In the genomic region with DNA sequence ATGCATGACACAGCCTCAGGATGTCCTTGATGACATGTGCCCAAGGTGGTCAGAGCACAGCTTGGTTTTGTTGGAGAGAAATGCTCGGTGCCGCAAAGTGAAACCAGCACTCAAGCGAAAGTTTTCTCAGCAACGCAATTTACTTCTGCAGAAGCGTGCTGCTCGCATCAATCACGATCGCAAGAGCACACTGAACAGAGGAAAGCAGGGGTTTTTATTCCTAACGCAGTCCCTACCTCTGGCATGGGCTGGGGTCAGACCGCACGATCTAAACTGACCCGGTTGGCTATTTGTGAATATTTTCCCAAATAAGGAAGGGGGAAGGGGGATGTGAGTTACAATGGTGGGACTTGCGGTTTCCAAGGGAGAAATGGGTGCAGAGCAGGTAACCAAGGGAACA, we compare ENCODE assay signal across 8 cellular contexts. TPM values are rescaled to one million over a fixed set of nuclear protein-coding genes. Genes with fewer than 3 reads are reported as not detected.
DNase-seq lines count a peak whose midpoint lies in the region; ATAC-seq and TF ChIP-seq lines count a peak whose summit lies in the region.

No MANE protein-coding gene starts in this region.

- intact Hi-C loops in sigmoid colon (cut with DNase I), result loop anchor here (1.0 to 10.0 kb wide), 4 partner anchors 27 to 540 kb away; a partner anchor contains a TSS
- intact Hi-C loops in transverse colon (cut with DNase I; ENCODE audit: low total_unique reads), result no loop called here

- no peak overlapping the region for H3K4me2 ChIP-seq in SK-N-SH
- H3K4me2 ChIP-seq in OCI-LY3 (ENCODE audit: low read length), result peak overlapping the region; percentile 74

- ATAC-seq in SK-N-SH treated with all-trans-retinoic acid at 6 μM for 48 hours, result no peak
- ATAC-seq in GM21423 (IDR thresholded peaks at IDR 0.05; ENCODE audit: unreplicated experiment), result no peak
- no peak for ATAC-seq in GM21528 (IDR thresholded peaks at IDR 0.05; ENCODE audit: low FRiP score, unreplicated experiment)

- no peak for TF ChIP-seq EP300 in SK-N-SH (IDR thresholded peaks at IDR 0.05; ENCODE audit: borderline replicate concordance in 1 of 2, low read depth in 1 of 2, low read length in 1 of 2)
- TF ChIP-seq EP300 in sigmoid colon (IDR thresholded peaks at IDR 0.05), result no peak
- TF ChIP-seq EP300 in transverse colon (IDR thresholded peaks at IDR 0.05; ENCODE audit: low read depth), result no peak

- CTCF ChIA-PET in SK-N-SH (lab: Yijun Ruan, JAX), result no interaction called here

- peak overlapping the region; percentile 67 for H2AFZ ChIP-seq in SK-N-SH (ENCODE audit: low read depth)
- no peak overlapping the region for H2AFZ ChIP-seq in OCI-LY3 (ENCODE audit: low read depth, low read length)

- TF ChIP-seq CTCF in SK-N-SH (IDR thresholded peaks at IDR 0.05) (no peak), OCI-LY3 (IDR thresholded peaks at IDR 0.05; ENCODE audit: low read depth, low read length) (no peak), fibroblast of the aortic adventitia (IDR thresholded peaks at IDR 0.05; ENCODE audit: insufficient read depth, low read length) (no peak), sigmoid colon (IDR thresholded peaks at IDR 0.05) (no peak), transverse colon (IDR thresholded peaks at IDR 0.05) (no peak)

- H3K36me3 ChIP-seq in SK-N-SH (replicated peaks in 1 of 2; ENCODE audit: control insufficient read depth in 1 of 2, insufficient read depth in 2 of 2, low read length in 1 of 2) (peaks cover 26 to 32% of the 10 kb centered on the region in 2 experiments), OCI-LY3 (replicated peaks; ENCODE audit: low read depth, low read length) (peaks cover 31% of the 10 kb centered on the region), sigmoid colon (peaks cover 10 to 22% (median 20%) of the 10 kb centered on the region in 4 donors), transverse colon (peaks cover 0 to 22% (median 11%) of the 10 kb centered on the region in 4 donors)

- H3K79me2 ChIP-seq in SK-N-SH (ENCODE audit: insufficient read depth), result peaks cover 40% of the 10 kb centered on the region
- peaks cover 34% of the 10 kb centered on the region for H3K79me2 ChIP-seq in OCI-LY3 (ENCODE audit: low read length)

- H3K4me3 ChIP-seq in SK-N-SH (ENCODE audit: low read depth in 2 of 2, low read length in 1 of 2), result no peak overlapping the region; a peak in 1 of 4 replicates
- peak overlapping the region; percentile 89; the same call in 1 of the 2 replicates for H3K4me3 ChIP-seq in OCI-LY3 (ENCODE audit: low read length)
- H3K4me3 ChIP-seq in fibroblast of the aortic adventitia (ENCODE audit: low read depth, low read length), result peak overlapping the region; percentile 28
- H3K4me3 ChIP-seq in sigmoid colon, result peak overlapping the region; percentile 76 to 91 (median 84)
- peak overlapping the region in 1 of 4 donors; percentile 94 for H3K4me3 ChIP-seq in transverse colon

- no peaks in the 10 kb centered on the region for H3K9me2 ChIP-seq in SK-N-SH

- WGBS in SK-N-SH (ENCODE audit: low lambda C conversion rate), result 98% methylated on average over 13 of the region's 13 CpGs
- 87 to 92% methylated on average over 13 of the region's 13 CpGs for WGBS in sigmoid colon, 2 donors
- 87 to 100% methylated on average over 5 to 13 of the region's 13 CpGs for WGBS in transverse colon (ENCODE audit: low coverage in 1 of 2), 2 donors

- TF ChIP-seq POLR2A in sigmoid colon (IDR thresholded peaks at IDR 0.05), result no peak
- no peak for TF ChIP-seq POLR2A in transverse colon (IDR thresholded peaks at IDR 0.05)

- POLR2A ChIA-PET in SK-N-SH (lab: Yijun Ruan, JAX), result interaction anchor here (0.7 kb wide), 1 partner anchor 173 kb away, joined by 3 read pairs; a partner anchor contains a TSS

- TF ChIP-seq RAD21 in SK-N-SH (IDR thresholded peaks at IDR 0.05; ENCODE audit: low read length), result no peak

- peaks cover 5 to 8% of the 10 kb centered on the region in 2 experiments; a peak in 3 of 4 replicates for H3K4me1 ChIP-seq in SK-N-SH (ENCODE audit: control insufficient read depth in 1 of 2, insufficient read depth in 2 of 2, low read depth in 1 of 2, low read length in 1 of 2)
- peaks cover 4% of the 10 kb centered on the region; the same call in 1 of the 2 replicates for H3K4me1 ChIP-seq in OCI-LY3 (ENCODE audit: low read length)
- H3K4me1 ChIP-seq in sigmoid colon, result peaks cover 0 to 22% (median 18%) of the 10 kb centered on the region in 4 donors
- H3K4me1 ChIP-seq in transverse colon, result peaks cover 5 to 17% (median 8%) of the 10 kb centered on the region in 4 donors

- H3K9me3 ChIP-seq in SK-N-SH (peaks cover 13% of the 10 kb centered on the region; the same call in 1 of the 2 replicates), OCI-LY3 (ENCODE audit: insufficient read depth, low read length) (peaks cover 25% of the 10 kb centered on the region), sigmoid colon (peaks cover 0 to 13% (median 0%) of the 10 kb centered on the region in 4 donors), transverse colon (peaks cover 6 to 18% of the 10 kb centered on the region in 2 donors)

- H4K20me1 ChIP-seq in SK-N-SH (ENCODE audit: insufficient read depth), result no peaks in the 10 kb centered on the region
- H4K20me1 ChIP-seq in OCI-LY3 (ENCODE audit: insufficient read depth, low read length), result no peaks in the 10 kb centered on the region

- in situ Hi-C loops in transverse colon (cut with MboI; ENCODE audit: low pct_ligation_motif_present in 1 of 4, low pct_unique_long_range_greater_than_20kb in 1 of 4, low sequenced_read_pairs in 3 of 4), result no loop called here

- H3K27me3 ChIP-seq in SK-N-SH (ENCODE audit: insufficient read depth) (no peaks in the 10 kb centered on the region), OCI-LY3 (ENCODE audit: low read depth, low read length) (no peaks in the 10 kb centered on the region), sigmoid colon (no peaks in the 10 kb centered on the region), transverse colon (no peaks in the 10 kb centered on the region)

- DNase-seq in SK-N-SH, result no peak
- no peak for DNase-seq in fibroblast of the aortic adventitia (ENCODE audit: low read depth)
- DNase-seq in sigmoid colon, result no peak
- no peak for DNase-seq in transverse colon

- H3K9ac ChIP-seq in SK-N-SH, result no peak overlapping the region
- H3K9ac ChIP-seq in OCI-LY3 (ENCODE audit: low read length), result no peak overlapping the region

- H3F3A ChIP-seq in SK-N-SH (replicated peaks; ENCODE audit: insufficient read depth), result peaks cover 8% of the 10 kb centered on the region

- H3K27ac ChIP-seq in SK-N-SH (ENCODE audit: low read depth in 2 of 2, low read length in 1 of 2), result no peak overlapping the region
- H3K27ac ChIP-seq in OCI-LY3 (ENCODE audit: low read length), result no peak overlapping the region
- H3K27ac ChIP-seq in sigmoid colon, result peak overlapping the region in 3 of 4 donors; percentile 87 to 93 (median 88)
- peak overlapping the region in 2 of 4 donors; percentile 91 to 92 for H3K27ac ChIP-seq in transverse colon

TF ChIP-seq in SK-N-SH, 30 proteins besides CTCF, POLR2A, EP300 and RAD21 (continues in another document):
- TF ChIP-seq POLR2AphosphoS5 (IDR thresholded peaks at IDR 0.05; ENCODE audit: low read depth, low read length), result no peak
- no peak for TF ChIP-seq FOXM1 (IDR thresholded peaks at IDR 0.05; ENCODE audit: low read depth)

TF ChIP-seq in SK-N-SH treated with all-trans-retinoic acid at 6 μM for 48 hours, 23 proteins besides CTCF, POLR2A, EP300 and RAD21:
- TF ChIP-seq RARB (CRISPR knock-in tag; IDR thresholded peaks at IDR 0.05) (no peak), TOX (CRISPR knock-in tag; IDR thresholded peaks at IDR 0.05; ENCODE audit: borderline replicate concordance) (no peak), TCF4 (CRISPR knock-in tag; IDR thresholded peaks at IDR 0.05; ENCODE audit: borderline replicate concordance) (no peak), ESRRG (CRISPR knock-in tag; IDR thresholded peaks at IDR 0.05) (no peak), PPARA (CRISPR knock-in tag; IDR thresholded peaks at IDR 0.05; ENCODE audit: borderline replicate concordance) (no peak), ISL1 (CRISPR knock-in tag; IDR thresholded peaks at IDR 0.05) (no peak), ZFP3 (CRISPR knock-in tag; IDR thresholded peaks at IDR 0.05) (no peak)
- TF ChIP-seq, protein P1, sequence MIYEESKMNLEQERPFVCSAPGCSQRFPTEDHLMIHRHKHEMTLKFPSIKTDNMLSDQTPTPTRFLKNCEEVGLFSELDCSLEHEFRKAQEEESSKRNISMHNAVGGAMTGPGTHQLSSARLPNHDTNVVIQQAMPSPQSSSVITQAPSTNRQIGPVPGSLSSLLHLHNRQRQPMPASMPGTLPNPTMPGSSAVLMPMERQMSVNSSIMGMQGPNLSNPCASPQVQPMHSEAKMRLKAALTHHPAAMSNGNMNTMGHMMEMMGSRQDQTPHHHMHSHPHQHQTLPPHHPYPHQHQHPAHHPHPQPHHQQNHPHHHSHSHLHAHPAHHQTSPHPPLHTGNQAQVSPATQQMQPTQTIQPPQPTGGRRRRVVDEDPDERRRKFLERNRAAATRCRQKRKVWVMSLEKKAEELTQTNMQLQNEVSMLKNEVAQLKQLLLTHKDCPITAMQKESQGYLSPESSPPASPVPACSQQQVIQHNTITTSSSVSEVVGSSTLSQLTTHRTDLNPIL (CRISPR knock-in tag; IDR thresholded peaks at IDR 0.05; ENCODE audit: low read depth), result no peak

RNA-seq across cellular contexts. Expression of a gene that starts 0.8 kb away (rescaled TPM):
- 3.3 and 3.7 TPM in 2 replicates for polyA plus RNA-seq in SK-N-SH (2012; rRNA removed)
- polyA plus RNA-seq in SK-N-SH (2012; cell fraction: cytosol; rRNA removed), result 4.4 and 4.6 TPM in 2 replicates
- 2.5 and 5.1 TPM in 2 replicates for polyA plus RNA-seq in SK-N-SH (2012; cell fraction: nucleus; rRNA removed)
- total RNA-seq in fibroblast of the aortic adventitia (ENCODE audit: low replicate concordance), result 7.4 and 9.4 TPM in 2 replicates
- total RNA-seq in sigmoid colon, result 1 to 10 TPM; 4.2 to 5.8 (median 5.2) TPM
- polyA plus RNA-seq in sigmoid colon, result 1 to 10 TPM; 3.6 to 5.1 (median 3.9) TPM
- 10 to 100 TPM in 1 of 4 donors, 1 to 10 TPM in 3; 2.4 to 26.2 (median 4.9) TPM for total RNA-seq in transverse colon

RNA-seq across cellular contexts. Expression of a gene that starts 26.4 kb away (rescaled TPM):
- polyA plus RNA-seq in SK-N-SH (2012; rRNA removed), result 0.84 and 1.4 TPM in 2 replicates
- 1.6 and 2.0 TPM in 2 replicates for polyA plus RNA-seq in SK-N-SH (2012; cell fraction: cytosol; rRNA removed)
- polyA plus RNA-seq in SK-N-SH (2012; cell fraction: nucleus; rRNA removed), result 0.43 and 0.93 TPM in 2 replicates
- total RNA-seq in fibroblast of the aortic adventitia (ENCODE audit: low replicate concordance), result 2.0 and 3.6 TPM in 2 replicates
- 1 to 10 TPM; 3.0 to 6.7 (median 3.9) TPM for total RNA-seq in sigmoid colon
- 1 to 10 TPM; 2.1 to 3.5 (median 2.4) TPM for polyA plus RNA-seq in sigmoid colon
- 1 to 10 TPM; 1.9 to 4.6 (median 2.6) TPM for total RNA-seq in transverse colon

Comparison
In these comparisons a context has a peak if more than half of its experiments do, and no peak if none do; other contexts are left out.
1. H3K27ac ChIP-seq: peak in sigmoid colon (3 of 4); none in SK-N-SH (0 of 2) and OCI-LY3 (single experiment).
2. H3K4me3 ChIP-seq: peak in OCI-LY3 (single experiment), fibroblast of the aortic adventitia (single experiment) and sigmoid colon (4 of 4); none in SK-N-SH (0 of 2).